8 cellular contexts compared by ENCODE assay signal in genomic region chrX:115898382-115899001, GRCh38.
DNase-seq lines count a peak whose midpoint lies in the region; ATAC-seq lines count a peak whose summit lies in the region.

No MANE protein-coding gene starts in this region.

- H3K4me1 Mint-ChIP-seq in immature natural killer cell, result peaks cover 4 to 12% of the 10 kb centered on the region in 2 donors

- no peak overlapping the region for H3K27ac Mint-ChIP-seq in immature natural killer cell

- in situ Hi-C loops in SK-MEL-5 (cut with HindIII; ENCODE audit: low pct_unique_long_range_greater_than_20kb, low sequenced_read_pairs), result no loop called here

- no peaks in the 10 kb centered on the region for H3K36me3 Mint-ChIP-seq in immature natural killer cell

- peaks cover 0 to 8% (median 2%) of the 10 kb centered on the region in 3 donors for H3K27me3 Mint-ChIP-seq in immature natural killer cell (ENCODE audit: low read depth in 3 of 3)

- H3K9me3 Mint-ChIP-seq in immature natural killer cell, result peaks cover 1 to 6% (median 3%) of the 10 kb centered on the region in 6 donors

- ATAC-seq in GM19035 (IDR thresholded peaks at IDR 0.05; ENCODE audit: unreplicated experiment), result peak; percentile 43
- ATAC-seq in HG03460 (IDR thresholded peaks at IDR 0.05; ENCODE audit: unreplicated experiment), result peak; percentile 62

- H3K4me3 Mint-ChIP-seq in immature natural killer cell, result no peak overlapping the region

- DNase-seq in COLO668 (lab: John Stamatoyannopoulos, UW; ENCODE audit: unreplicated experiment) (peak; percentile 51), SK-MEL-5 (ENCODE audit: low read depth, low spot score) (peak; percentile 22), immature natural killer cell (peak; percentile 59 to 74 (median 69)), hepatic stellate cell (ENCODE audit: low spot score) (no peak)
- DNase-seq in effector CD8-positive, alpha-beta T cell (lab: John Stamatoyannopoulos, UW), result no peak
- no peak for DNase-seq in stimulated activated CD4-positive, alpha-beta T cell treated with anti-CD3 and anti-CD28 coated beads, Interleukin-2, amount 100 ng/mL, for 24 hours

Comparison
In these comparisons a context has a peak if more than half of its experiments do, and no peak if none do; other contexts are left out.
1. DNase-seq: peak in COLO668 (single experiment), SK-MEL-5 (single experiment) and immature natural killer cell (3 of 3); none in effector CD8-positive, alpha-beta T cell (single experiment), hepatic stellate cell (single experiment) and stimulated activated CD4-positive, alpha-beta T cell treated with anti-CD3 and anti-CD28 coated beads, Interleukin-2, amount 100 ng/mL, for 24 hours (0 of 2).